In the genomic region with DNA sequence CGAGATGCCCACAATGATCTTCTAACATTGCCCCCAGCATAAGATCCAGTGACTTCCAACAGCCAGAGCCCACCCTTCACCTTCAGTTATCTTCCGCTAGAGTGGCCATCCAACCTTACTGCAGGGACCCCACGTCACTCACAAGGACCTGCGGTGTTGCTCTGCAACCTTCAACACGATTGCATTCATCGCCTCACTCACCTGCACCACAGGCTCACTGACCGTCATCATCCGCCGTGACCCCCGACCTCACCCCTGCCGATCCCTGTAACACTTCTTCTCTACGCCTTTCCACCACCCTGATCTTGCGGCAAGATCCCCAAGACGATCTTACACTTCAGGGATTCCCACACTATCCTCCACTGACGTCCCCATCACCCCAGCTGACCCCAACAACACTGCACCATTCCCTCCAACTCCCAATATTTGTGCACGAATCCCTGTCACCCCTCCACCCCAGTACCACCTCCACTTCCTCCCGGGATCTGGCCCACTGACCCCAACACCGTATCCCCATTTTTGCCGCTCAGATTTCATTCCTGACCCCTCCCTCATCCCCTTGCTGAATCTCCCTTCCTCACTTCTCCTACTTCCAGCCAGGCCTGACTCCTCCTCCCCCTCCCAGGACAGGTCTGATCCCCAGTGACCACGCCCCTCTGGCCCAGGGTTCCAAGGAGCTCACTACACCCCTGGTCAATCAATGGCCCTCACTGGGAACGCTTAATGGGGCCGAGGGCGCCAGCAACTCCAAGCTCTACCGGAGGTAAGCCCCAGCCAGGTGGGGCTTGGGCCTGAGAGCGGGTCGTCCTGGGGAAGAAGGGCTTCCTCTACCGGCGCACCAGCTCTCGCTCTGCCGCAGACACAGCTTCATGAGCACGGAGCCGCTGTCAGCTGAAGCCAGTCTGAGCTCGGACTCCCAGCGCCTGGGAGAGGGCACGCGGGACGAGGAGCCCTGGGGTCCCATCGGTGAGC, we compare ENCODE assay signal across 11 cellular contexts. TPM values are rescaled to one million over a fixed set of nuclear protein-coding genes. Genes with fewer than 3 reads are reported as not detected.
DNase-seq lines count a peak whose midpoint lies in the region; ATAC-seq and TF ChIP-seq lines count a peak whose summit lies in the region.
"Had no signal": no experiment of that assay in that cellular context is flagged by ENCODE, and none has a peak within 500 bp of the region (broad histone marks: within the 10 kb centered on the region; RNA-seq: fewer than 3 reads in every experiment).

No MANE protein-coding gene starts in this region.

- H4K91ac ChIP-seq in IMR-90 (ENCODE audit: insufficient read depth, low read depth, low read length), result no peak overlapping the region

- peaks cover 11% of the 10 kb centered on the region for H3K4me1 Mint-ChIP-seq in dendritic cell treated with granulocyte-macrophage colony-stimulating factor and Interleukin-4, amounts not matched to agents 40 ng/mL and 50 ng/mL, for 4 days (ENCODE audit: low read depth)
- H3K4me1 Mint-ChIP-seq in nephron progenitor cell, result peaks cover 18% of the 10 kb centered on the region

- peaks cover 12% of the 10 kb centered on the region for H3K36me3 ChIP-seq in IMR-90 (ENCODE audit: control insufficient read depth, insufficient read depth, low read length)

- CTCF ChIA-PET in IMR-90 (lab: Yijun Ruan, JAX), result no interaction called here

- H4K20me1 ChIP-seq in IMR-90 (ENCODE audit: insufficient read depth, low read length), result peaks cover 4% of the 10 kb centered on the region; the same call in 1 of the 2 replicates

- H3K79me1 ChIP-seq in IMR-90 (ENCODE audit: low read depth in 1 of 2, low read length in 2 of 2), result no peaks in the 10 kb centered on the region

- no peak overlapping the region for H2AK5ac ChIP-seq in IMR-90 (ENCODE audit: low read depth, low read length)

- BruUV-seq in IMR-90 (replicated peaks; lab: Mats Ljungman, UMichigan), result no TSS peak

- peaks cover 22% of the 10 kb centered on the region for H3K36me3 Mint-ChIP-seq in dendritic cell treated with granulocyte-macrophage colony-stimulating factor and Interleukin-4, amounts not matched to agents 40 ng/mL and 50 ng/mL, for 4 days (ENCODE audit: low read depth)
- H3K36me3 Mint-ChIP-seq in nephron progenitor cell (ENCODE audit: low read depth), result peaks cover 6% of the 10 kb centered on the region

- no peaks in the 10 kb centered on the region; the same call in 1 of the 2 replicates for H3K9me1 ChIP-seq in IMR-90 (ENCODE audit: insufficient read depth, low read length)

- in situ Hi-C loops in IMR-90 (cut with MboI; ENCODE audit: low sequenced_read_pairs), result no loop called here

- no peak overlapping the region for H2BK120ac ChIP-seq in IMR-90 (ENCODE audit: low read depth, low read length)

- H3K27me3 ChIP-seq in IMR-90 (ENCODE audit: control insufficient read depth, insufficient read depth, low read length), result peaks cover 53% of the 10 kb centered on the region
- no peaks in the 10 kb centered on the region for H3K27me3 ChIP-seq in dorsolateral prefrontal cortex

- no peak for TF ChIP-seq POLR2A in IMR-90 (IDR thresholded peaks at IDR 0.05; ENCODE audit: low read depth, low read length)

- H3K9me3 ChIP-seq in IMR-90 (ENCODE audit: control insufficient read depth, insufficient read depth, low read length), result peaks cover 5% of the 10 kb centered on the region
- H3K9me3 ChIP-seq: body of pancreas had no signal

- peaks cover 4% of the 10 kb centered on the region; the same call in 1 of the 2 replicates for H3K4me1 ChIP-seq in IMR-90 (ENCODE audit: control insufficient read depth, insufficient read depth, low read length)

- TF ChIP-seq RAD21 in IMR-90 (IDR thresholded peaks at IDR 0.05; ENCODE audit: low read length), result no peak

- H3K9me3 Mint-ChIP-seq in dendritic cell treated with granulocyte-macrophage colony-stimulating factor and Interleukin-4, amounts not matched to agents 40 ng/mL and 50 ng/mL, for 4 days, result no peaks in the 10 kb centered on the region
- H3K9me3 Mint-ChIP-seq in nephron progenitor cell, result peaks cover 4% of the 10 kb centered on the region

- H2AFZ ChIP-seq in IMR-90 (replicated peaks; ENCODE audit: low read length, poor library complexity), result peak overlapping the region; percentile 23

- POLR2A ChIA-PET in IMR-90 (lab: Charles Lee; ENCODE audit: unreplicated experiment), result interaction anchor here (0.6 kb wide), 2 partner anchors 11 to 98 kb away, joined by 3 to 8 read pairs; no protein-coding TSS in a partner anchor

- H3K27ac ChIP-seq in IMR-90 (ENCODE audit: insufficient read depth, low read length) (no peak overlapping the region), dorsolateral prefrontal cortex (peak overlapping the region in 7 of 59 donors; percentile 23 to 55 (median 32))
- H3K27ac ChIP-seq: body of pancreas had no signal

- no peak overlapping the region for H3K9ac ChIP-seq in IMR-90 (ENCODE audit: low read depth, low read length)

- no peak overlapping the region for H3K56ac ChIP-seq in IMR-90 (ENCODE audit: extremely low read depth, insufficient read depth, low read length)

- intact Hi-C loops in IMR-90 (cut with micrococcal nuclease) (no loop called here), dorsolateral prefrontal cortex (cut with DNase I) (no loop called here)
- intact Hi-C loops in dendritic cell treated with granulocyte-macrophage colony-stimulating factor and Interleukin-4, amounts not matched to agents 40 ng/mL and 50 ng/mL, for 4 days (cut with micrococcal nuclease), result no loop called here

- no peak overlapping the region for H4K8ac ChIP-seq in IMR-90 (ENCODE audit: low read depth in 2 of 2, low read length in 2 of 2)

- peaks cover 73% of the 10 kb centered on the region for H3K27me3 Mint-ChIP-seq in dendritic cell treated with granulocyte-macrophage colony-stimulating factor and Interleukin-4, amounts not matched to agents 40 ng/mL and 50 ng/mL, for 4 days
- peaks cover 78% of the 10 kb centered on the region for H3K27me3 Mint-ChIP-seq in nephron progenitor cell (ENCODE audit: low read depth, poor library complexity)

- no peak overlapping the region for H3K23ac ChIP-seq in IMR-90 (ENCODE audit: low read depth, low read length)

- no peak for ATAC-seq in IMR-90 (ENCODE audit: low read depth)

- DNase-seq in DMS53 (lab: John Stamatoyannopoulos, UW) (peak; percentile 72), IMR-90 (no peak), nephron progenitor cell (peak; percentile 65), dorsolateral prefrontal cortex (no peak), SHP77 treated with DMSO at 0.1 percent for 48 hours (lab: John Stamatoyannopoulos, UW) (no peak), NCI-H2196 treated with DMSO at 0.1 percent for 48 hours (lab: John Stamatoyannopoulos, UW; ENCODE audit: unreplicated experiment) (no peak), C1 segment of cervical spinal cord (lab: John Stamatoyannopoulos, UW) (no peak)
- DNase-seq: NCI-H446 treated with DMSO at 0.1 percent for 48 hours had no signal

- H3K4me3 Mint-ChIP-seq in dendritic cell treated with granulocyte-macrophage colony-stimulating factor and Interleukin-4, amounts not matched to agents 40 ng/mL and 50 ng/mL, for 4 days, result peak overlapping the region; percentile 21
- peak overlapping the region; percentile 79 for H3K4me3 Mint-ChIP-seq in nephron progenitor cell

- H3K14ac ChIP-seq in IMR-90 (replicated peaks; ENCODE audit: low read depth, low read length), result no peak overlapping the region

- H3K4me3 ChIP-seq in IMR-90 (ENCODE audit: insufficient read depth, low read depth, low read length), result no peak overlapping the region
- H3K4me3 ChIP-seq in dorsolateral prefrontal cortex, result peak overlapping the region in 8 of 59 donors; percentile 17 to 51 (median 36)
- H3K4me3 ChIP-seq: body of pancreas had no signal

- H3K4me2 ChIP-seq in IMR-90 (ENCODE audit: low read depth, low read length), result no peak overlapping the region; the same call in 1 of the 2 replicates

- no peak overlapping the region for H2BK15ac ChIP-seq in IMR-90 (ENCODE audit: low read depth, low read length)

- WGBS in IMR-90 (ENCODE audit: extremely low coverage in 2 of 2, insufficient read length in 1 of 2), 2 experiments, result 9% methylated on average over 20 of the region's 38 CpGs; no CpG with 5 or more reads in 1 of the 2 experiments

- H2BK5ac ChIP-seq in IMR-90 (ENCODE audit: low read depth, low read length, poor library complexity, severe bottlenecking), result no peak overlapping the region

- dilution Hi-C loops in IMR-90 (cut with HindIII; ENCODE audit: low sequenced_read_pairs, unreplicated experiment), result no loop called here

- no peak for TF ChIP-seq CTCF in IMR-90 (conservative IDR thresholded peaks at IDR 0.05; ENCODE audit: low read depth, low read length)
- TF ChIP-seq CTCF in nephron progenitor cell (IDR thresholded peaks at IDR 0.05), result no peak
- TF ChIP-seq CTCF in dorsolateral prefrontal cortex (IDR thresholded peaks at IDR 0.05 in 54 of 56, conservative IDR thresholded peaks at IDR 0.05 in 2 of 56; ENCODE audit: low read depth in 1 of 56, partially characterized antibody in 56 of 56), result no peak

- H2BK20ac ChIP-seq in IMR-90 (ENCODE audit: low read depth, low read length), result no peak overlapping the region

- H2AK9ac ChIP-seq in IMR-90 (replicated peaks; ENCODE audit: low read depth, low read length, poor library complexity), result no peak overlapping the region

- no peak overlapping the region for H3K18ac ChIP-seq in IMR-90 (ENCODE audit: low read depth, low read length)

- H3K27ac Mint-ChIP-seq in dendritic cell treated with granulocyte-macrophage colony-stimulating factor and Interleukin-4, amounts not matched to agents 40 ng/mL and 50 ng/mL, for 4 days, result no peak overlapping the region
- H3K27ac Mint-ChIP-seq in nephron progenitor cell, result no peak overlapping the region

- no peak overlapping the region for H4K5ac ChIP-seq in IMR-90 (ENCODE audit: low read depth, low read length)

- no peak overlapping the region for H3K4ac ChIP-seq in IMR-90 (ENCODE audit: low read depth, low read length)

RNA-seq across cellular contexts. Expression of a gene that starts 7.6 kb away (rescaled TPM):
- total RNA-seq in IMR-90 (2012; rRNA removed), result under 0.01 TPM in 2 replicates
- polyA plus RNA-seq in IMR-90 (2012; rRNA removed), result 0.07 and 0.34 TPM in 2 replicates
- 0.16 and 0.18 TPM in 2 replicates for polyA plus RNA-seq in IMR-90 (2012; cell fraction: cytosol; rRNA removed)
- polyA plus RNA-seq in IMR-90 (2012; cell fraction: nucleus; rRNA removed; ENCODE audit: low replicate concordance), result 0.51 and 0.57 TPM in 2 replicates
- 100 to 1,000 TPM; 123 to 489 (median 370) TPM for total RNA-seq in dorsolateral prefrontal cortex

RNA-seq across cellular contexts. Expression of a gene that starts 8.6 kb away (rescaled TPM):
- 49.1 and 49.2 TPM in 2 replicates for total RNA-seq in IMR-90 (2012; rRNA removed)
- polyA plus RNA-seq in IMR-90 (2012; rRNA removed), result 99.7 and 119 TPM in 2 replicates
- 126 and 127 TPM in 2 replicates for polyA plus RNA-seq in IMR-90 (2012; cell fraction: cytosol; rRNA removed)
- 142 and 367 TPM in 2 replicates for polyA plus RNA-seq in IMR-90 (2012; cell fraction: nucleus; rRNA removed; ENCODE audit: low replicate concordance)
- 100 to 1,000 TPM in 1 of 120 experiments, 10 to 100 TPM in 119; 42.3 to 102 (median 61.2) TPM for total RNA-seq in dorsolateral prefrontal cortex

RNA-seq across cellular contexts. Expression of a gene that starts 29.1 kb away (rescaled TPM):
- total RNA-seq in IMR-90 (2012; rRNA removed) (38.9 and 39.2 TPM in 2 replicates), dorsolateral prefrontal cortex (100 to 1,000 TPM in 7 of 120 experiments, 10 to 100 TPM in 113; 42.3 to 110 (median 70.1) TPM)
- polyA plus RNA-seq in IMR-90 (2012; rRNA removed), result 494 and 588 TPM in 2 replicates
- polyA plus RNA-seq in IMR-90 (2012; cell fraction: cytosol; rRNA removed), result 401 and 565 TPM in 2 replicates
- 146 and 360 TPM in 2 replicates for polyA plus RNA-seq in IMR-90 (2012; cell fraction: nucleus; rRNA removed; ENCODE audit: low replicate concordance)

RNA-seq across cellular contexts. Expression of a gene that starts 47.6 kb away (rescaled TPM):
- total RNA-seq in IMR-90 (2012; rRNA removed) (3.1 and 3.2 TPM in 2 replicates), dorsolateral prefrontal cortex (10 to 100 TPM; 17.3 to 81.0 (median 52.3) TPM)
- polyA plus RNA-seq in IMR-90 (2012; rRNA removed), result 5.9 and 8.1 TPM in 2 replicates
- 3.5 and 12.3 TPM in 2 replicates for polyA plus RNA-seq in IMR-90 (2012; cell fraction: cytosol; rRNA removed)
- 3.7 and 9.3 TPM in 2 replicates for polyA plus RNA-seq in IMR-90 (2012; cell fraction: nucleus; rRNA removed; ENCODE audit: low replicate concordance)

RNA-seq across cellular contexts. Expression of a gene that starts 48.1 kb away (rescaled TPM):
- total RNA-seq in IMR-90 (2012; rRNA removed) (not detected in 2 replicates), dorsolateral prefrontal cortex (1 to 10 TPM in 33 of 120 experiments, under 1 TPM in 62, not detected in 25; 0.08 to 6.2 (median 0.68) TPM)
- not detected in 2 replicates for polyA plus RNA-seq in IMR-90 (2012; rRNA removed)
- not detected in 2 replicates for polyA plus RNA-seq in IMR-90 (2012; cell fraction: cytosol; rRNA removed)
- 0.01 TPM in 1 of 2 replicates, not detected in the other for polyA plus RNA-seq in IMR-90 (2012; cell fraction: nucleus; rRNA removed; ENCODE audit: low replicate concordance)
- total RNA-seq: body of pancreas, renal cortical epithelial cell had no signal

Comparison
In these comparisons a context has a peak if more than half of its experiments do, and no peak if none do; other contexts are left out.
1. DNase-seq: peak in DMS53 (single experiment) and nephron progenitor cell (single experiment); none in IMR-90 (single experiment), dorsolateral prefrontal cortex (0 of 10), SHP77 treated with DMSO at 0.1 percent for 48 hours (single experiment), NCI-H2196 treated with DMSO at 0.1 percent for 48 hours (single experiment) and C1 segment of cervical spinal cord (0 of 14).
2. RNA of a gene that starts 7.6 kb away (total RNA-seq): 123 to 489 TPM in dorsolateral prefrontal cortex; under 0.01 TPM in IMR-90; every median in the first group is over 100 times any median in the second.